1 cellular context compared by ENCODE assay signal in the genomic region with DNA sequence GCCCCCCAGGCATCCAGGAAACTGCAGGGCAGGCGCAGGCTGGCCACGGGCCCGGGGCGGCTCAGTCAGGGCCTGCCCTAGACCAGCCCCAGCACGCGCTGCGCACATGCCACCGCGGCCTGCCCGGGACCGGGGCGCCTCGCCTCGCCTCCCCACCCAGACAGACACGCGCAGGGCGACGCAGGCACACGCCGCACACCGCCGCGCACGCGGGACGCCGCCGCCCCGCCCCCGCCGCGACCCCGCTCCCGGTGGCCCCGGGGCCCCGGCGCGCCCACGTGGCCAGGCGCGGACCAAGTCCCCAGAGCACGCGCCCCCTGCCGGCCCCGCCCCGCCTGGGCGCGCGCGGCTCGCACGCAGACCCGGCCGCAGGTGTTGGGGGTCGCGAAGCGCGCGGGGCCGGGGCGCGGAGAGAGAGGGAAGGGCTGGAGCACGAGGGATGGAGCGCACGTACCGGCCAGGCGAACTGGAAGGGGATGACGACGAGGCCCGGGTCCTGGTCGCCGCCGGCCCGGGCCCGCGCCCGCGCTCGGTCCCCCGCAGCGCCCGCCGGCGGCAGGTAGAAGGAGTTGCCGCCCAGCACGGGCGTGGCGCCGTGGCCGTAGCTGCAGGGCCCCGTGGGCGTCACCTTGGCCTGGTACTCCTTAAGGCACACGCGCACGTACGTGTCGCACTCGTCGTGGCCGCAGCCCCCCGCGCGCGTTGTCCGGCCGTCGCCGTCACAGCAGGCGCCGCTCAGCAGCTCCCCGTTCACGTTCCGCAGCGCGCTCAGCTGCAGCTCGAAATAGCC.
A peak's percentile ranks its signal among the peaks of the same experiment; 100 is the strongest.
TF ChIP-seq lines count a peak whose summit lies in the region.

No MANE protein-coding gene starts in this region.

TF ChIP-seq in K562, 482 proteins besides CTCF, POLR2A, EP300 and RAD21 (continued from another document and continues in another):
- TF ChIP-seq, protein P1, sequence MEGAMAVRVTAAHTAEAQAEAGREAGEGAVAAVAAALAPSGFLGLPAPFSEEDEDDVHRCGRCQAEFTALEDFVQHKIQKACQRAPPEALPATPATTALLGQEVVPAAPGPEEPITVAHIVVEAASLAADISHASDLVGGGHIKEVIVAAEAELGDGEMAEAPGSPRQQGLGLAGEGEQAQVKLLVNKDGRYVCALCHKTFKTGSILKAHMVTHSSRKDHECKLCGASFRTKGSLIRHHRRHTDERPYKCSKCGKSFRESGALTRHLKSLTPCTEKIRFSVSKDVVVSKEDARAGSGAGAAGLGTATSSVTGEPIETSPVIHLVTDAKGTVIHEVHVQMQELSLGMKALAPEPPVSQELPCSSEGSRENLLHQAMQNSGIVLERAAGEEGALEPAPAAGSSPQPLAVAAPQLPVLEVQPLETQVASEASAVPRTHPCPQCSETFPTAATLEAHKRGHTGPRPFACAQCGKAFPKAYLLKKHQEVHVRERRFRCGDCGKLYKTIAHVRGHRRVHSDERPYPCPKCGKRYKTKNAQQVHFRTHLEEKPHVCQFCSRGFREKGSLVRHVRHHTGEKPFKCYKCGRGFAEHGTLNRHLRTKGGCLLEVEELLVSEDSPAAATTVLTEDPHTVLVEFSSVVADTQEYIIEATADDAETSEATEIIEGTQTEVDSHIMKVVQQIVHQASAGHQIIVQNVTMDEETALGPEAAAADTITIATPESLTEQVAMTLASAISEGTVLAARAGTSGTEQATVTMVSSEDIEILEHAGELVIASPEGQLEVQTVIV (CRISPR knock-in tag; IDR thresholded peaks at IDR 0.05; ENCODE audit: borderline replicate concordance) = no peak
- TF ChIP-seq RBFOX2 (IDR thresholded peaks at IDR 0.05; ENCODE audit: low read depth, low read length) = peak; percentile 63
- no peak for TF ChIP-seq NFXL1 (CRISPR knock-in tag; IDR thresholded peaks at IDR 0.05)
- no peak for TF ChIP-seq RBM14 (IDR thresholded peaks at IDR 0.05; ENCODE audit: borderline replicate concordance, insufficient read depth, low read depth, low read length)
- no peak for TF ChIP-seq ZNF217 (CRISPR knock-in tag; IDR thresholded peaks at IDR 0.05)
- no peak for TF ChIP-seq SREBF2 (CRISPR knock-in tag; IDR thresholded peaks at IDR 0.05)
- TF ChIP-seq ZNF431 (CRISPR knock-in tag; IDR thresholded peaks at IDR 0.05) = no peak
- TF ChIP-seq GMEB1 (CRISPR knock-in tag; IDR thresholded peaks at IDR 0.05) = no peak
- no peak for TF ChIP-seq MAFF (IDR thresholded peaks at IDR 0.05; ENCODE audit: low read length)
- no peak for TF ChIP-seq ZNF277 (CRISPR knock-in tag; IDR thresholded peaks at IDR 0.05; ENCODE audit: borderline replicate concordance)
- TF ChIP-seq DDX20 (tag; IDR thresholded peaks at IDR 0.05; ENCODE audit: low read depth) = no peak
- TF ChIP-seq FOXA1 (IDR thresholded peaks at IDR 0.05; ENCODE audit: borderline replicate concordance) = no peak
- peak; percentile 60 for TF ChIP-seq SMAD4 (CRISPR knock-in tag; conservative IDR thresholded peaks at IDR 0.05)
- no peak for TF ChIP-seq NCOR1 (IDR thresholded peaks at IDR 0.05)
- TF ChIP-seq, protein P2, sequence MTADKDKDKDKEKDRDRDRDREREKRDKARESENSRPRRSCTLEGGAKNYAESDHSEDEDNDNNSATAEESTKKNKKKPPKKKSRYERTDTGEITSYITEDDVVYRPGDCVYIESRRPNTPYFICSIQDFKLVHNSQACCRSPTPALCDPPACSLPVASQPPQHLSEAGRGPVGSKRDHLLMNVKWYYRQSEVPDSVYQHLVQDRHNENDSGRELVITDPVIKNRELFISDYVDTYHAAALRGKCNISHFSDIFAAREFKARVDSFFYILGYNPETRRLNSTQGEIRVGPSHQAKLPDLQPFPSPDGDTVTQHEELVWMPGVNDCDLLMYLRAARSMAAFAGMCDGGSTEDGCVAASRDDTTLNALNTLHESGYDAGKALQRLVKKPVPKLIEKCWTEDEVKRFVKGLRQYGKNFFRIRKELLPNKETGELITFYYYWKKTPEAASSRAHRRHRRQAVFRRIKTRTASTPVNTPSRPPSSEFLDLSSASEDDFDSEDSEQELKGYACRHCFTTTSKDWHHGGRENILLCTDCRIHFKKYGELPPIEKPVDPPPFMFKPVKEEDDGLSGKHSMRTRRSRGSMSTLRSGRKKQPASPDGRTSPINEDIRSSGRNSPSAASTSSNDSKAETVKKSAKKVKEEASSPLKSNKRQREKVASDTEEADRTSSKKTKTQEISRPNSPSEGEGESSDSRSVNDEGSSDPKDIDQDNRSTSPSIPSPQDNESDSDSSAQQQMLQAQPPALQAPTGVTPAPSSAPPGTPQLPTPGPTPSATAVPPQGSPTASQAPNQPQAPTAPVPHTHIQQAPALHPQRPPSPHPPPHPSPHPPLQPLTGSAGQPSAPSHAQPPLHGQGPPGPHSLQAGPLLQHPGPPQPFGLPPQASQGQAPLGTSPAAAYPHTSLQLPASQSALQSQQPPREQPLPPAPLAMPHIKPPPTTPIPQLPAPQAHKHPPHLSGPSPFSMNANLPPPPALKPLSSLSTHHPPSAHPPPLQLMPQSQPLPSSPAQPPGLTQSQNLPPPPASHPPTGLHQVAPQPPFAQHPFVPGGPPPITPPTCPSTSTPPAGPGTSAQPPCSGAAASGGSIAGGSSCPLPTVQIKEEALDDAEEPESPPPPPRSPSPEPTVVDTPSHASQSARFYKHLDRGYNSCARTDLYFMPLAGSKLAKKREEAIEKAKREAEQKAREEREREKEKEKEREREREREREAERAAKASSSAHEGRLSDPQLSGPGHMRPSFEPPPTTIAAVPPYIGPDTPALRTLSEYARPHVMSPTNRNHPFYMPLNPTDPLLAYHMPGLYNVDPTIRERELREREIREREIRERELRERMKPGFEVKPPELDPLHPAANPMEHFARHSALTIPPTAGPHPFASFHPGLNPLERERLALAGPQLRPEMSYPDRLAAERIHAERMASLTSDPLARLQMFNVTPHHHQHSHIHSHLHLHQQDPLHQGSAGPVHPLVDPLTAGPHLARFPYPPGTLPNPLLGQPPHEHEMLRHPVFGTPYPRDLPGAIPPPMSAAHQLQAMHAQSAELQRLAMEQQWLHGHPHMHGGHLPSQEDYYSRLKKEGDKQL (CRISPR knock-in tag; IDR thresholded peaks at IDR 0.05; ENCODE audit: borderline replicate concordance) = no peak
- TF ChIP-seq SAFB (IDR thresholded peaks at IDR 0.05; ENCODE audit: borderline replicate concordance, low read depth, low read length) = peak; percentile 60; the same call in 1 of the 2 replicates
- peak; percentile 87 for TF ChIP-seq CXXC5 (CRISPR knock-in tag; IDR thresholded peaks at IDR 0.05)
- no peak for TF ChIP-seq SP1 (CRISPR knock-in tag; IDR thresholded peaks at IDR 0.05)
- no peak for TF ChIP-seq EWSR1 (IDR thresholded peaks at IDR 0.05; ENCODE audit: borderline replicate concordance, low read depth, partially characterized antibody)
- no peak for TF ChIP-seq ZNF445 (CRISPR knock-in tag; IDR thresholded peaks at IDR 0.05; ENCODE audit: low read depth)
- no peak for TF ChIP-seq ZNF764 (CRISPR knock-in tag; IDR thresholded peaks at IDR 0.05; ENCODE audit: low read depth)
- TF ChIP-seq STAG1 (CRISPR knock-in tag; IDR thresholded peaks at IDR 0.05; ENCODE audit: borderline replicate concordance) = no peak
- TF ChIP-seq, protein P3, sequence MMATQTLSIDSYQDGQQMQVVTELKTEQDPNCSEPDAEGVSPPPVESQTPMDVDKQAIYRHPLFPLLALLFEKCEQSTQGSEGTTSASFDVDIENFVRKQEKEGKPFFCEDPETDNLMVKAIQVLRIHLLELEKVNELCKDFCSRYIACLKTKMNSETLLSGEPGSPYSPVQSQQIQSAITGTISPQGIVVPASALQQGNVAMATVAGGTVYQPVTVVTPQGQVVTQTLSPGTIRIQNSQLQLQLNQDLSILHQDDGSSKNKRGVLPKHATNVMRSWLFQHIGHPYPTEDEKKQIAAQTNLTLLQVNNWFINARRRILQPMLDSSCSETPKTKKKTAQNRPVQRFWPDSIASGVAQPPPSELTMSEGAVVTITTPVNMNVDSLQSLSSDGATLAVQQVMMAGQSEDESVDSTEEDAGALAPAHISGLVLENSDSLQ (IDR thresholded peaks at IDR 0.05) = no peak
- TF ChIP-seq, protein P4, sequence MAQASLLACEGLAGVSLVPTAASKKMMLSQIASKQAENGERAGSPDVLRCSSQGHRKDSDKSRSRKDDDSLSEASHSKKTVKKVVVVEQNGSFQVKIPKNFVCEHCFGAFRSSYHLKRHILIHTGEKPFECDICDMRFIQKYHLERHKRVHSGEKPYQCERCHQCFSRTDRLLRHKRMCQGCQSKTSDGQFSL (CRISPR knock-in tag; IDR thresholded peaks at IDR 0.05) = peak; percentile 18; the same call in 1 of the 2 replicates
- TF ChIP-seq, protein P4 (tag; IDR thresholded peaks at IDR 0.05) = no peak
- TF ChIP-seq BMI1 (IDR thresholded peaks at IDR 0.05; ENCODE audit: low read length) = no peak
- no peak for TF ChIP-seq CEBPG (CRISPR knock-in tag; IDR thresholded peaks at IDR 0.05)
- TF ChIP-seq CEBPG (tag; conservative IDR thresholded peaks at IDR 0.05 in 1 of 2, IDR thresholded peaks at IDR 0.05 in 1 of 2) = no peak
- no peak for TF ChIP-seq ZEB2 (IDR thresholded peaks at IDR 0.05)
- no peak for TF ChIP-seq PML (IDR thresholded peaks at IDR 0.05; ENCODE audit: low read length)
- no peak for TF ChIP-seq NFE2L1 (tag; IDR thresholded peaks at IDR 0.05; ENCODE audit: borderline replicate concordance, low read depth)
- TF ChIP-seq SIRT6 (IDR thresholded peaks at IDR 0.05; ENCODE audit: low read depth, low read length) = no peak
- no peak for TF ChIP-seq NFATC3 (IDR thresholded peaks at IDR 0.05)
- TF ChIP-seq RBBP5 (IDR thresholded peaks at IDR 0.05; ENCODE audit: borderline replicate concordance, insufficient read depth, low read length, poor library complexity, severe bottlenecking) = peak; percentile 43
- no peak for TF ChIP-seq DACH1 (IDR thresholded peaks at IDR 0.05; ENCODE audit: partially characterized antibody)
- no peak for TF ChIP-seq KAT8 (IDR thresholded peaks at IDR 0.05; ENCODE audit: low read depth)
- peak in 1 of 2 experiments; percentile 12; a peak in 1 of 4 replicates for TF ChIP-seq TEAD1 (CRISPR knock-in tag; IDR thresholded peaks at IDR 0.05)
- TF ChIP-seq MTA1 (IDR thresholded peaks at IDR 0.05; ENCODE audit: borderline replicate concordance) = no peak
- TF ChIP-seq CBX3 (IDR thresholded peaks at IDR 0.05; ENCODE audit: borderline replicate concordance in 1 of 2, low read length in 2 of 2) = no peak
- TF ChIP-seq ZBTB12 (CRISPR knock-in tag; IDR thresholded peaks at IDR 0.05) = no peak
